Comparison of ENCODE assay signal across 12 cellular contexts in the genomic region with DNA sequence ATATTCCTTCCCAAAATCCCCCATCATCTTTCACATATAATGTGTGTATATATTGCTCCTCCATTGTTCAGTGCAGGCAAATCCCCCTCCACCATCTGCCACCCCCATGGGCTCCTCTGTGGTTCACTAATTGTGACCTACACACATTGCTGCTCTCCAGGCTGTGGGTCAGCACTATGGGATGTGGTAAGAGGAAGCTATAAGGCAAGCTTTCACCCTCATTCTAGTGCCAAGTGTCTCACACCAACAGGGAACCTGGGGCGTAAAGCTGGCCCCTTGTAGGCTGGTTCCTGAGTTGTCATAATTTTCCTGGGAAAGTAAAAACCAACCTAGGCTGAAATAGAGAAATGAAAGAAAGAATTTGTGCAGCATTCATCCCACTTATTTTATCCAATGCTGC. TPM values are rescaled to one million over a fixed set of nuclear protein-coding genes. Genes with fewer than 3 reads are reported as not detected.
A peak's percentile ranks its signal among the peaks of the same experiment; 100 is the strongest.
DNase-seq lines count a peak whose midpoint lies in the region; ATAC-seq and TF ChIP-seq lines count a peak whose summit lies in the region.
"Had no signal": no experiment of that assay in that cellular context is flagged by ENCODE, and none has a peak within 500 bp of the region (broad histone marks: within the 10 kb centered on the region; RNA-seq: fewer than 3 reads in every experiment).

No MANE protein-coding gene starts in this region.

- H3K27ac ChIP-seq in cardiac muscle cell = peak overlapping the region; percentile 11
- peak overlapping the region; percentile 45 to 79 for H3K27ac ChIP-seq in left lung
- H3K27ac ChIP-seq in thyroid gland = peak overlapping the region in 2 of 3 donors; percentile 37 to 49
- H3K27ac ChIP-seq: KMS-11, suprapubic skin had no signal

- no peak for TF ChIP-seq POLR2A in thyroid gland (IDR thresholded peaks at IDR 0.05)

- peaks cover 89% of the 10 kb centered on the region for H3K4me1 Mint-ChIP-seq in activated T-helper 1 cell treated with anti-CD3 and anti-CD28 coated beads, Interleukin-12 subunit alpha, Interleukin-12 subunit beta, Interleukin-2, Interleukin-4 antibody, amounts not matched to agents 30 ng/mL and 10 ng/mL and 1 ng/mL, durations not matched to agents 14 hours and 24 hours and 36 hours (ENCODE audit: low read depth)

- H3K9me3 ChIP-seq in cardiac muscle cell (ENCODE audit: low read depth) (no peaks in the 10 kb centered on the region), left lung (no peaks in the 10 kb centered on the region), thyroid gland (no peaks in the 10 kb centered on the region)
- H3K9me3 ChIP-seq: Caco-2, suprapubic skin had no signal

- H3K9me3 Mint-ChIP-seq in activated T-helper 1 cell treated with anti-CD3 and anti-CD28 coated beads, Interleukin-12 subunit alpha, Interleukin-12 subunit beta, Interleukin-2, Interleukin-4 antibody, amounts not matched to agents 30 ng/mL and 10 ng/mL and 1 ng/mL, durations not matched to agents 14 hours and 24 hours and 36 hours = no peaks in the 10 kb centered on the region

- no peaks in the 10 kb centered on the region for H3K27me3 ChIP-seq in cardiac muscle cell
- no peaks in the 10 kb centered on the region for H3K27me3 ChIP-seq in left lung
- H3K27me3 ChIP-seq in thyroid gland = no peaks in the 10 kb centered on the region
- H3K27me3 ChIP-seq: suprapubic skin had no signal

- peak overlapping the region; percentile 73 for H3K27ac Mint-ChIP-seq in activated T-helper 1 cell treated with anti-CD3 and anti-CD28 coated beads, Interleukin-12 subunit alpha, Interleukin-12 subunit beta, Interleukin-2, Interleukin-4 antibody, amounts not matched to agents 30 ng/mL and 10 ng/mL and 1 ng/mL, durations not matched to agents 14 hours and 24 hours and 36 hours

- peaks cover 46% of the 10 kb centered on the region for H3K36me3 Mint-ChIP-seq in activated T-helper 1 cell treated with anti-CD3 and anti-CD28 coated beads, Interleukin-12 subunit alpha, Interleukin-12 subunit beta, Interleukin-2, Interleukin-4 antibody, amounts not matched to agents 30 ng/mL and 10 ng/mL and 1 ng/mL, durations not matched to agents 14 hours and 24 hours and 36 hours (ENCODE audit: low read depth)

- no peaks in the 10 kb centered on the region for H3K27me3 Mint-ChIP-seq in activated T-helper 1 cell treated with anti-CD3 and anti-CD28 coated beads, Interleukin-12 subunit alpha, Interleukin-12 subunit beta, Interleukin-2, Interleukin-4 antibody, amounts not matched to agents 30 ng/mL and 10 ng/mL and 1 ng/mL, durations not matched to agents 14 hours and 24 hours and 36 hours (ENCODE audit: insufficient read depth)

- no peak for TF ChIP-seq CTCF in cardiac muscle cell (IDR thresholded peaks at IDR 0.05; ENCODE audit: low read depth, low read length)
- TF ChIP-seq CTCF in left lung (IDR thresholded peaks at IDR 0.05) = no peak
- no peak for TF ChIP-seq CTCF in thyroid gland (IDR thresholded peaks at IDR 0.05)

- H3K36me3 ChIP-seq in cardiac muscle cell = peaks cover 7% of the 10 kb centered on the region
- H3K36me3 ChIP-seq in left lung = peaks cover 0 to 41% of the 10 kb centered on the region in 2 donors
- H3K36me3 ChIP-seq in thyroid gland = peaks cover 0 to under 1% of the 10 kb centered on the region in 2 donors

- intact Hi-C loops in Right ventricle myocardium inferior (cut with DNase I) = loop anchor here (2.0 kb wide), 1 partner anchor 39 kb away; no protein-coding TSS in a partner anchor
- intact Hi-C loops in activated T-helper 1 cell treated with anti-CD3 and anti-CD28 coated beads, Interleukin-12 subunit alpha, Interleukin-12 subunit beta, Interleukin-2, Interleukin-4 antibody, amounts not matched to agents 30 ng/mL and 10 ng/mL and 1 ng/mL, durations not matched to agents 14 hours and 24 hours and 36 hours (cut with micrococcal nuclease) = loop anchor here (1.0 kb wide), 1 partner anchor 12 kb away; no protein-coding TSS in a partner anchor
- intact Hi-C loops in left lung (cut with DNase I) = no loop called here
- intact Hi-C loops in thyroid gland (cut with DNase I) = no loop called here

- ATAC-seq in Right ventricle myocardium inferior (no peak), left lung (peak; percentile 4), GM21526 (IDR thresholded peaks at IDR 0.05; ENCODE audit: low FRiP score, unreplicated experiment) (no peak)

- H3K4me3 ChIP-seq in cardiac muscle cell (no peak overlapping the region), left lung (no peak overlapping the region), thyroid gland (replicated peaks in 1 of 3) (no peak overlapping the region)
- H3K4me3 ChIP-seq: suprapubic skin had no signal

- peak overlapping the region; percentile 16 for H3K4me3 Mint-ChIP-seq in activated T-helper 1 cell treated with anti-CD3 and anti-CD28 coated beads, Interleukin-12 subunit alpha, Interleukin-12 subunit beta, Interleukin-2, Interleukin-4 antibody, amounts not matched to agents 30 ng/mL and 10 ng/mL and 1 ng/mL, durations not matched to agents 14 hours and 24 hours and 36 hours

- DNase-seq in cardiac muscle cell (ENCODE audit: low read depth in 1 of 2, low spot score in 1 of 2) = no peak
- DNase-seq in Right ventricle myocardium inferior (ENCODE audit: missing footprints) = no peak
- no peak for DNase-seq in activated T-helper 1 cell treated with anti-CD3 and anti-CD28 coated beads, Interleukin-12 subunit alpha, Interleukin-12 subunit beta, Interleukin-2, Interleukin-4 antibody, amounts not matched to agents 30 ng/mL and 10 ng/mL and 1 ng/mL, durations not matched to agents 14 hours and 24 hours and 36 hours (ENCODE audit: low spot score)
- DNase-seq in left lung = no peak
- no peak for DNase-seq in thyroid gland
- DNase-seq in NCI-H2107 treated with DMSO at 0.1 percent for 48 hours (lab: John Stamatoyannopoulos, UW; ENCODE audit: unreplicated experiment) = no peak
- DNase-seq in cerebellar nuclear complex (lab: John Stamatoyannopoulos, UW) = no peak
- DNase-seq: Caco-2; effector CD4-positive, alpha-beta T cell had no signal

- H3K4me1 ChIP-seq in cardiac muscle cell (ENCODE audit: low read depth) (peaks cover 3% of the 10 kb centered on the region), left lung (peaks cover 27 to 100% of the 10 kb centered on the region in 2 donors), thyroid gland (peaks cover 83 to 95% of the 10 kb centered on the region in 2 donors)

- 86 to 89% methylated on average over 1 of the region's 1 CpG for WGBS in thyroid gland, 2 donors

RNA-seq across cellular contexts. Expression of a gene that starts 16.8 kb away (rescaled TPM):
- total RNA-seq in cardiac muscle cell (95.1 and 122 TPM in 2 replicates), Right ventricle myocardium inferior (143 TPM), left lung (100 to 1,000 TPM; 278 to 385 TPM), thyroid gland (100 to 1,000 TPM; 142 to 272 (median 189) TPM)
- polyA plus RNA-seq in cardiac muscle cell = 129 and 162 TPM in 2 replicates
- 295 and 297 TPM in 2 replicates for total RNA-seq in activated T-helper 1 cell treated with anti-CD3 and anti-CD28 coated beads, Interleukin-12 subunit alpha, Interleukin-12 subunit beta, Interleukin-2, Interleukin-4 antibody, amounts not matched to agents 30 ng/mL and 10 ng/mL and 1 ng/mL, durations not matched to agents 14 hours and 24 hours and 36 hours

RNA-seq across cellular contexts. Expression of a gene that starts 47.1 kb away (rescaled TPM):
- 8.0 and 9.4 TPM in 2 replicates for total RNA-seq in cardiac muscle cell
- polyA plus RNA-seq in cardiac muscle cell = 6.2 and 8.9 TPM in 2 replicates
- 1.2 TPM for total RNA-seq in Right ventricle myocardium inferior
- 2.2 and 2.6 TPM in 2 replicates for total RNA-seq in activated T-helper 1 cell treated with anti-CD3 and anti-CD28 coated beads, Interleukin-12 subunit alpha, Interleukin-12 subunit beta, Interleukin-2, Interleukin-4 antibody, amounts not matched to agents 30 ng/mL and 10 ng/mL and 1 ng/mL, durations not matched to agents 14 hours and 24 hours and 36 hours
- 10 to 100 TPM; 13.5 to 21.5 TPM for total RNA-seq in left lung
- total RNA-seq in thyroid gland = 10 to 100 TPM; 18.0 to 37.6 (median 34.7) TPM

Comparison
In these comparisons a context has a peak if more than half of its experiments do, and no peak if none do; other contexts are left out.
1. H3K27ac ChIP-seq: peak in every context shown above with its lines; median percentile 62 in left lung; 43 in thyroid gland; 11 in cardiac muscle cell.
2. intact Hi-C loops: an anchor here in Right ventricle myocardium inferior (2.0 kb wide) and activated T-helper 1 cell treated with anti-CD3 and anti-CD28 coated beads, Interleukin-12 subunit alpha, Interleukin-12 subunit beta, Interleukin-2, Interleukin-4 antibody, amounts not matched to agents 30 ng/mL and 10 ng/mL and 1 ng/mL, durations not matched to agents 14 hours and 24 hours and 36 hours (1.0 kb wide); none called in left lung and thyroid gland.